Comparison of ENCODE assay signal across 19 cellular contexts in the genomic region with DNA sequence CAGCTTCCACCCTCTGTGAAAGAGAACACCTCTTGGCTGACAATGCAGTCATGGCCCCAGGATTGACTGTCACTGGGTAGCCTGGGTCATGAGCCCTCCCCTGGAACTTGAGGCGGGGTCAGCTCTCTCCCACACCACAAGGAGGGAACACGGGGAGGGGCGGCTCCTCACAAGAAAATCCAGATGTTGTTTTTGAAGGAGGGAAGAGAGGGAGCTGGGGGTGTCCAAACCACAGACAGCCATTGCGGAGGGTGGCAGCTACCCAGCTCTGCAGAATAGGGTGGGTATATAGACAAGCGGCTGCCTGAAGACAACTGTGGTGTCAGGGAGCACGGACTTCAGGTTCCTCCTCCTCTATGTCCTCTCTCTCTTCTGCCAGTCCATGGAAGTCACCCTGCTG.
DNase-seq lines count a peak whose midpoint lies in the region; ATAC-seq, FAIRE-seq and TF ChIP-seq lines count a peak whose summit lies in the region.
"Had no signal": no experiment of that assay in that cellular context is flagged by ENCODE, and none has a peak within 500 bp of the region (broad histone marks: within the 10 kb centered on the region; RNA-seq: fewer than 3 reads in every experiment).

No MANE protein-coding gene starts in this region.

- H3K27me3 Mint-ChIP-seq in stimulated activated naive CD8-positive, alpha-beta T cell treated with anti-CD3 and anti-CD28 coated beads, Interleukin-15, Interleukin-2, amounts not matched to agents 100 ng/mL and 50 ng/mL, for 24 hours, result no peaks in the 10 kb centered on the region
- H3K27me3 Mint-ChIP-seq in activated CD8-positive, alpha-beta T cell treated with anti-CD3 and anti-CD28 coated beads for 36 hours, result no peaks in the 10 kb centered on the region

- CTCF ChIA-PET in activated CD8-positive, alpha-beta T cell treated with anti-CD3 and anti-CD28 coated beads for 36 hours (lab: Charles Lee), result interaction anchor here (0.8 to 3.9 kb wide), 17 partner anchors 9 to 111 kb away, joined by 3 to 28 read pairs (median 4); no protein-coding TSS in a partner anchor

- intact Hi-C loops in activated CD8-positive, alpha-beta T cell treated with anti-CD3 and anti-CD28 coated beads for 36 hours (cut with micrococcal nuclease), result loop anchor here (5.0 kb wide), 2 partner anchors 33 to 42 kb away; no protein-coding TSS in a partner anchor
- intact Hi-C loops in kidney (cut with DNase I), result no loop called here

- ATAC-seq in stimulated activated naive CD8-positive, alpha-beta T cell treated with anti-CD3 and anti-CD28 coated beads, Interleukin-15, Interleukin-2, amounts not matched to agents 100 U/mL and 50 U/mL, for 24 hours, result no peak
- no peak for ATAC-seq in activated CD8-positive, alpha-beta T cell treated with anti-CD3 and anti-CD28 coated beads for 36 hours
- no peak for ATAC-seq in GM21447 (IDR thresholded peaks at IDR 0.05; ENCODE audit: unreplicated experiment)
- ATAC-seq: natural killer cell had no signal

- H3K9me3 Mint-ChIP-seq in stimulated activated naive CD8-positive, alpha-beta T cell treated with anti-CD3 and anti-CD28 coated beads, Interleukin-15, Interleukin-2, amounts not matched to agents 100 ng/mL and 50 ng/mL, for 24 hours, result peaks cover 4% of the 10 kb centered on the region
- peaks cover 3% of the 10 kb centered on the region for H3K9me3 Mint-ChIP-seq in activated CD8-positive, alpha-beta T cell treated with anti-CD3 and anti-CD28 coated beads for 36 hours
- H3K9me3 Mint-ChIP-seq: endodermal cell, natural killer cell had no signal

- TF ChIP-seq CTCF in activated CD8-positive, alpha-beta T cell treated with anti-CD3 and anti-CD28 coated beads for 36 hours (IDR thresholded peaks at IDR 0.05), result no peak
- TF ChIP-seq CTCF in kidney (IDR thresholded peaks at IDR 0.05; ENCODE audit: borderline replicate concordance, extremely low read depth, insufficient read depth), result no peak

- no peak overlapping the region for H3K27ac ChIP-seq in kidney (ENCODE audit: low read depth in 2 of 2, low read length in 2 of 2)

- H3K27ac Mint-ChIP-seq in stimulated activated naive CD8-positive, alpha-beta T cell treated with anti-CD3 and anti-CD28 coated beads, Interleukin-15, Interleukin-2, amounts not matched to agents 100 ng/mL and 50 ng/mL, for 24 hours, result peak overlapping the region; percentile 98
- peak overlapping the region; percentile 97 for H3K27ac Mint-ChIP-seq in activated CD8-positive, alpha-beta T cell treated with anti-CD3 and anti-CD28 coated beads for 36 hours
- H3K27ac Mint-ChIP-seq: endodermal cell had no signal

- no peak for DNase-seq in stimulated activated naive CD8-positive, alpha-beta T cell treated with anti-CD3 and anti-CD28 coated beads, Interleukin-15, Interleukin-2, amounts not matched to agents 100 U/mL and 50 U/mL, for 24 hours
- no peak for DNase-seq in activated CD8-positive, alpha-beta T cell treated with anti-CD3 and anti-CD28 coated beads for 36 hours
- DNase-seq in kidney (peak; percentile 39), COLO668 (lab: John Stamatoyannopoulos, UW; ENCODE audit: unreplicated experiment) (no peak), glomerular visceral epithelial cell (ENCODE audit: extremely low spot score) (no peak)
- DNase-seq: activated CD8-positive, alpha-beta memory T cell treated with anti-CD3 and anti-CD28 coated beads, Interleukin-2, amount 50 U/mL, for 4 hours; activated gamma-delta T cell treated with Interleukin-2 at 50 U/mL for 16 hours; COR-L47; endodermal cell; HCEC 1CT; left cardiac atrium; natural killer cell; NCI-H1105; NCI-H510A treated with DMSO at 0.1 percent for 48 hours; SK-N-SH; T1000; transverse colon had no signal

- POLR2A ChIA-PET in activated CD8-positive, alpha-beta T cell treated with anti-CD3 and anti-CD28 coated beads for 36 hours (lab: Charles Lee), result interaction anchor here (0.9 to 13.9 kb wide), 14 partner anchors 8 to 109 kb away, joined by 3 to 157 read pairs (median 8); no protein-coding TSS in a partner anchor

- H3K36me3 Mint-ChIP-seq in stimulated activated naive CD8-positive, alpha-beta T cell treated with anti-CD3 and anti-CD28 coated beads, Interleukin-15, Interleukin-2, amounts not matched to agents 100 ng/mL and 50 ng/mL, for 24 hours (ENCODE audit: low read depth), result peaks cover 11% of the 10 kb centered on the region
- peaks cover 29% of the 10 kb centered on the region for H3K36me3 Mint-ChIP-seq in activated CD8-positive, alpha-beta T cell treated with anti-CD3 and anti-CD28 coated beads for 36 hours (ENCODE audit: low read depth)
- H3K36me3 Mint-ChIP-seq: natural killer cell had no signal

- no peak overlapping the region for H3K4me3 ChIP-seq in kidney (ENCODE audit: low read length in 2 of 2)
- H3K4me3 ChIP-seq: transverse colon had no signal

- H3K4me3 Mint-ChIP-seq in stimulated activated naive CD8-positive, alpha-beta T cell treated with anti-CD3 and anti-CD28 coated beads, Interleukin-15, Interleukin-2, amounts not matched to agents 100 ng/mL and 50 ng/mL, for 24 hours, result peak overlapping the region; percentile 70
- peak overlapping the region; percentile 69 for H3K4me3 Mint-ChIP-seq in activated CD8-positive, alpha-beta T cell treated with anti-CD3 and anti-CD28 coated beads for 36 hours
- H3K4me3 Mint-ChIP-seq: endodermal cell had no signal

- peaks cover 97% of the 10 kb centered on the region for H3K4me1 Mint-ChIP-seq in stimulated activated naive CD8-positive, alpha-beta T cell treated with anti-CD3 and anti-CD28 coated beads, Interleukin-15, Interleukin-2, amounts not matched to agents 100 ng/mL and 50 ng/mL, for 24 hours (ENCODE audit: low read depth)
- H3K4me1 Mint-ChIP-seq in activated CD8-positive, alpha-beta T cell treated with anti-CD3 and anti-CD28 coated beads for 36 hours (ENCODE audit: low read depth), result peaks cover 95% of the 10 kb centered on the region

- H3K9me3 ChIP-seq in kidney (ENCODE audit: control insufficient read depth in 1 of 2, low read length in 2 of 2), result no peaks in the 10 kb centered on the region
- H3K9me3 ChIP-seq: SK-N-SH, transverse colon had no signal

- no peaks in the 10 kb centered on the region for H3K4me1 ChIP-seq in kidney (ENCODE audit: control insufficient read depth in 1 of 2, insufficient read depth in 1 of 2, low read depth in 1 of 2, low read length in 2 of 2)

- no peak for FAIRE-seq in kidney (lab: Jason Lieb, UNC)

- H3K36me3 ChIP-seq in kidney (ENCODE audit: control insufficient read depth in 1 of 2, insufficient read depth in 2 of 2, low read length in 2 of 2), result no peaks in the 10 kb centered on the region
- H3K36me3 ChIP-seq: transverse colon had no signal

- no peak overlapping the region for H3K9ac ChIP-seq in kidney (ENCODE audit: low read length in 2 of 2)
- H3K9ac ChIP-seq: SK-N-SH had no signal
